13 cellular contexts compared by ENCODE assay signal in genomic region chr20:9287826-9288225, GRCh38.
"Had no signal": no experiment of that assay in that cellular context is flagged by ENCODE, and none has a peak within 500 bp of the region (broad histone marks: within the 10 kb centered on the region; RNA-seq: fewer than 3 reads in every experiment).

No MANE protein-coding gene starts in this region.

- H3K27me3 ChIP-seq: tibial artery, uterus had no signal

- DNase-seq: activated CD4-positive, alpha-beta T cell treated with anti-CD3 and anti-CD28 coated beads for 4 hours; activated CD8-positive, alpha-beta T cell treated with anti-CD3 and anti-CD28 coated beads for 36 hours; activated effector memory CD4-positive, alpha-beta T cell treated with anti-CD3 and anti-CD28 coated beads, Interleukin-2, amount 50 U/mL, for 16 hours; activated T-cell treated with anti-CD3 and anti-CD28 coated beads, Interleukin-2, amount 50 U/mL, for 4 hours; effector memory CD4-positive, alpha-beta T cell; foreskin fibroblast; hippocampal formation; left ventricle myocardium inferior; natural killer cell; retina; stimulated activated CD4-positive, alpha-beta T cell treated with anti-CD3 and anti-CD28 coated beads, Interleukin-2, amount 100 ng/mL, for 48 hours; tibial artery; uterus had no signal

- H3K4me3 ChIP-seq: left ventricle myocardium inferior, tibial artery, uterus had no signal

- H3K27ac ChIP-seq: left ventricle myocardium inferior, tibial artery, uterus had no signal

- H3K9me3 ChIP-seq: left ventricle myocardium inferior, tibial artery, uterus had no signal

- H3K36me3 ChIP-seq: left ventricle myocardium inferior, tibial artery, uterus had no signal

- H3K4me1 ChIP-seq: tibial artery, uterus had no signal
